ENCODE assay signal across 18 cellular contexts in genomic region chr1:91761303-91761721, GRCh38.
A peak's percentile ranks its signal among the peaks of the same experiment; 100 is the strongest.
DNase-seq lines count a peak whose midpoint lies in the region; TF ChIP-seq lines count a peak whose summit lies in the region.
"Had no signal": no experiment of that assay in that cellular context is flagged by ENCODE, and none has a peak within 500 bp of the region (broad histone marks: within the 10 kb centered on the region; RNA-seq: fewer than 3 reads in every experiment).

No MANE protein-coding gene starts in this region.

- H3K36me3 ChIP-seq in stomach, result no peaks in the 10 kb centered on the region
- H3K36me3 ChIP-seq: colonic mucosa had no signal

- H3K27ac ChIP-seq in stomach, result peak overlapping the region in 4 of 5 donors; percentile 4 to 72 (median 60)
- H3K27ac ChIP-seq: colonic mucosa, suprapubic skin had no signal

- no peak for TF ChIP-seq POLR2A in stomach (IDR thresholded peaks at IDR 0.05)

- no peak for TF ChIP-seq EP300 in stomach (IDR thresholded peaks at IDR 0.05)

- intact Hi-C loops in stomach (cut with DNase I; ENCODE audit: low total_unique reads), result no loop called here

- WGBS in stomach, 5 donors, result 26 to 50% (median 32%) methylated on average over 1 of the region's 1 CpG

- no peaks in the 10 kb centered on the region for H3K27me3 ChIP-seq in stomach
- H3K27me3 ChIP-seq: colonic mucosa, suprapubic skin had no signal

- no peaks in the 10 kb centered on the region for H3K9me3 ChIP-seq in stomach
- H3K9me3 ChIP-seq: colonic mucosa, suprapubic skin had no signal

- no peak overlapping the region for H3K4me3 ChIP-seq in stomach
- H3K4me3 ChIP-seq: colonic mucosa, suprapubic skin had no signal

- peak; percentile 56 for DNase-seq in OCI-M1 (lab: John Stamatoyannopoulos, UW)
- DNase-seq in fibroblast of peridontal ligament (ENCODE audit: extremely low read depth), result peak; percentile 44
- DNase-seq in medulla oblongata (ENCODE audit: extremely low spot score), result peak; percentile 66
- no peak for DNase-seq in stomach
- no peak for DNase-seq in NCI-H1694 treated with DMSO at 0.1 percent for 48 hours (lab: John Stamatoyannopoulos, UW)
- no peak for DNase-seq in NCI-H146 (lab: John Stamatoyannopoulos, UW)
- no peak for DNase-seq in COR-L47 (lab: John Stamatoyannopoulos, UW)
- DNase-seq in stimulated activated CD4-positive, alpha-beta T cell treated with anti-CD3 and anti-CD28 coated beads, Interleukin-2, amount 100 ng/mL, for 24 hours, result no peak
- DNase-seq: activated CD4-positive, alpha-beta T cell treated with anti-CD3 and anti-CD28 coated beads for 48 hours; activated naive CD4-positive, alpha-beta T cell treated with Interleukin-2 at 50 U/mL for 16 hours; aorta; Calu3; colonic mucosa; H7; naive B cell; NCI-H226; T1000 had no signal

- H3K4me1 ChIP-seq in stomach, result peaks cover 4 to 60% (median 25%) of the 10 kb centered on the region in 4 donors
- H3K4me1 ChIP-seq: colonic mucosa had no signal

- TF ChIP-seq CTCF in stomach (IDR thresholded peaks at IDR 0.05), result no peak

Comparison
In these comparisons a context has a peak if more than half of its experiments do, and no peak if none do; other contexts are left out.
1. DNase-seq: peak in OCI-M1 (single experiment), fibroblast of peridontal ligament (single experiment) and medulla oblongata (single experiment); none in stomach (single experiment), NCI-H1694 treated with DMSO at 0.1 percent for 48 hours (single experiment), NCI-H146 (single experiment), COR-L47 (single experiment) and stimulated activated CD4-positive, alpha-beta T cell treated with anti-CD3 and anti-CD28 coated beads, Interleukin-2, amount 100 ng/mL, for 24 hours (0 of 2).